2 cellular contexts compared by ENCODE assay signal in the genomic region with DNA sequence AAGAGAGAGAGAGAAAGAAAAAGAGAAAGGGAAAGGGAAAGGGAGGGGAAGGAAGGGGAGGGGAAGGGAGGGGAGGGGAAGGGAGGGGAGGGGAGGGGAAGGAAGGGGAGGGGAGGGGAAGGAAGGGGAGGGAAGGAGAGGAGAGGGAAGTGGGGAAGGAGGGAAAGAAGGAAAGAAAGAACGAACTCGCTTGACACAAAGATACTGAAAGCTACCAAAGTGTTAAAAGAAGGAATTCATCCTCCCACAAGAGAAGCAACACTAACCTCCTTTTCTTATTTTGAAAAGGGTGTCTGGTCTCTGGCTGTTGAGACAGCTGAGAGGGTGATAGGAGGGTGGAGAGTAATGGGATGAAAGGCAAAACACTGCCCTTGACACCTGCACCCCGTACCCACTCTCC.
TF ChIP-seq lines count a peak whose summit lies in the region.

No MANE protein-coding gene starts in this region.

TF ChIP-seq in HepG2, 621 proteins besides CTCF, POLR2A, EP300 and RAD21 (continued from another document):
- TF ChIP-seq ATF7 (IDR thresholded peaks at IDR 0.05) (no peak), ATF7 (CRISPR knock-in tag; IDR thresholded peaks at IDR 0.05) (no peak), MYC (CRISPR knock-in tag; IDR thresholded peaks at IDR 0.05; ENCODE audit: borderline replicate concordance) (no peak), IRF2 (CRISPR knock-in tag; IDR thresholded peaks at IDR 0.05) (no peak), SCMH1 (CRISPR knock-in tag; IDR thresholded peaks at IDR 0.05; ENCODE audit: borderline replicate concordance) (no peak), HNRNPK (IDR thresholded peaks at IDR 0.05; ENCODE audit: low read depth, low read length, poor library complexity, severe bottlenecking) (peak; percentile 97), PCBP1 (IDR thresholded peaks at IDR 0.05; ENCODE audit: borderline replicate concordance, low read depth, low read length) (peak; percentile 78; the same call in 1 of the 2 replicates)

TF ChIP-seq in WTC11, 78 proteins besides CTCF, POLR2A, EP300 and RAD21:
- TF ChIP-seq, protein P1, sequence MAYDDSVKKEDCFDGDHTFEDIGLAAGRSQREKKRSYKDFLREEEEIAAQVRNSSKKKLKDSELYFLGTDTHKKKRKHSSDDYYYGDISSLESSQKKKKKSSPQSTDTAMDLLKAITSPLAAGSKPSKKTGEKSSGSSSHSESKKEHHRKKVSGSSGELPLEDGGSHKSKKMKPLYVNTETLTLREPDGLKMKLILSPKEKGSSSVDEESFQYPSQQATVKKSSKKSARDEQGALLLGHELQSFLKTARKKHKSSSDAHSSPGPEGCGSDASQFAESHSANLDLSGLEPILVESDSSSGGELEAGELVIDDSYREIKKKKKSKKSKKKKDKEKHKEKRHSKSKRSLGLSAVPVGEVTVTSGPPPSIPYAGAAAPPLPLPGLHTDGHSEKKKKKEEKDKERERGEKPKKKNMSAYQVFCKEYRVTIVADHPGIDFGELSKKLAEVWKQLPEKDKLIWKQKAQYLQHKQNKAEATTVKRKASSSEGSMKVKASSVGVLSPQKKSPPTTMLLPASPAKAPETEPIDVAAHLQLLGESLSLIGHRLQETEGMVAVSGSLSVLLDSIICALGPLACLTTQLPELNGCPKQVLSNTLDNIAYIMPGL (CRISPR knock-in tag; IDR thresholded peaks at IDR 0.05) = no peak
- TF ChIP-seq, protein P2, sequence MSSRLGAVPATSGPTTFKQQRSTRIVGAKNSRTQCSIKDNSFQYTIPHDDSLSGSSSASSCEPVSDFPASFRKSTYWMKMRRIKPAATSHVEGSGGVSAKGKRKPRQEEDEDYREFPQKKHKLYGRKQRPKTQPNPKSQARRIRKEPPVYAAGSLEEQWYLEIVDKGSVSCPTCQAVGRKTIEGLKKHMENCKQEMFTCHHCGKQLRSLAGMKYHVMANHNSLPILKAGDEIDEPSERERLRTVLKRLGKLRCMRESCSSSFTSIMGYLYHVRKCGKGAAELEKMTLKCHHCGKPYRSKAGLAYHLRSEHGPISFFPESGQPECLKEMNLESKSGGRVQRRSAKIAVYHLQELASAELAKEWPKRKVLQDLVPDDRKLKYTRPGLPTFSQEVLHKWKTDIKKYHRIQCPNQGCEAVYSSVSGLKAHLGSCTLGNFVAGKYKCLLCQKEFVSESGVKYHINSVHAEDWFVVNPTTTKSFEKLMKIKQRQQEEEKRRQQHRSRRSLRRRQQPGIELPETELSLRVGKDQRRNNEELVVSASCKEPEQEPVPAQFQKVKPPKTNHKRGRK (CRISPR knock-in tag; IDR thresholded peaks at IDR 0.05; ENCODE audit: borderline replicate concordance) = 0 out of 2 replicates have a peak, but pooled peaks have one; percentile 41
- TF ChIP-seq, protein P3, sequence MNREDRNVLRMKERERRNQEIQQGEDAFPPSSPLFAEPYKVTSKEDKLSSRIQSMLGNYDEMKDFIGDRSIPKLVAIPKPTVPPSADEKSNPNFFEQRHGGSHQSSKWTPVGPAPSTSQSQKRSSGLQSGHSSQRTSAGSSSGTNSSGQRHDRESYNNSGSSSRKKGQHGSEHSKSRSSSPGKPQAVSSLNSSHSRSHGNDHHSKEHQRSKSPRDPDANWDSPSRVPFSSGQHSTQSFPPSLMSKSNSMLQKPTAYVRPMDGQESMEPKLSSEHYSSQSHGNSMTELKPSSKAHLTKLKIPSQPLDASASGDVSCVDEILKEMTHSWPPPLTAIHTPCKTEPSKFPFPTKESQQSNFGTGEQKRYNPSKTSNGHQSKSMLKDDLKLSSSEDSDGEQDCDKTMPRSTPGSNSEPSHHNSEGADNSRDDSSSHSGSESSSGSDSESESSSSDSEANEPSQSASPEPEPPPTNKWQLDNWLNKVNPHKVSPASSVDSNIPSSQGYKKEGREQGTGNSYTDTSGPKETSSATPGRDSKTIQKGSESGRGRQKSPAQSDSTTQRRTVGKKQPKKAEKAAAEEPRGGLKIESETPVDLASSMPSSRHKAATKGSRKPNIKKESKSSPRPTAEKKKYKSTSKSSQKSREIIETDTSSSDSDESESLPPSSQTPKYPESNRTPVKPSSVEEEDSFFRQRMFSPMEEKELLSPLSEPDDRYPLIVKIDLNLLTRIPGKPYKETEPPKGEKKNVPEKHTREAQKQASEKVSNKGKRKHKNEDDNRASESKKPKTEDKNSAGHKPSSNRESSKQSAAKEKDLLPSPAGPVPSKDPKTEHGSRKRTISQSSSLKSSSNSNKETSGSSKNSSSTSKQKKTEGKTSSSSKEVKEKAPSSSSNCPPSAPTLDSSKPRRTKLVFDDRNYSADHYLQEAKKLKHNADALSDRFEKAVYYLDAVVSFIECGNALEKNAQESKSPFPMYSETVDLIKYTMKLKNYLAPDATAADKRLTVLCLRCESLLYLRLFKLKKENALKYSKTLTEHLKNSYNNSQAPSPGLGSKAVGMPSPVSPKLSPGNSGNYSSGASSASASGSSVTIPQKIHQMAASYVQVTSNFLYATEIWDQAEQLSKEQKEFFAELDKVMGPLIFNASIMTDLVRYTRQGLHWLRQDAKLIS (CRISPR knock-in tag; IDR thresholded peaks at IDR 0.05; ENCODE audit: borderline replicate concordance) = no peak
